ENCODE assay signal across 8 cellular contexts in genomic region chr12:47820631-47821345, GRCh38. TPM values are rescaled to one million over a fixed set of nuclear protein-coding genes. Genes with fewer than 3 reads are reported as not detected.
DNase-seq lines count a peak whose midpoint lies in the region; ATAC-seq and TF ChIP-seq lines count a peak whose summit lies in the region.

No MANE protein-coding gene starts in this region.

- CTCF ChIA-PET in PC-9 (lab: Charles Lee): interaction anchor here (1.0 to 1.1 kb wide), 2 partner anchors 8 to 17 kb away, joined by 3 to 5 read pairs; no protein-coding TSS in a partner anchor

- H3K27me3 ChIP-seq in PC-9 (ENCODE audit: insufficient read depth, low read depth): no peaks in the 10 kb centered on the region
- H3K27me3 ChIP-seq in colonic mucosa: no peaks in the 10 kb centered on the region
- H3K27me3 ChIP-seq in stomach smooth muscle (ENCODE audit: control insufficient read depth in 1 of 2, insufficient read depth in 2 of 2, low read length in 2 of 2): no peaks in the 10 kb centered on the region

- DNase-seq in GOT3 (lab: John Stamatoyannopoulos, UW) (peak; percentile 56), PC-9 (peak; percentile 88 to 92), colonic mucosa (peak; percentile 69), left lobe of liver (ENCODE audit: low spot score) (peak; percentile 56), hippocampal formation (lab: John Stamatoyannopoulos, UW) (no peak)

- H3K9me3 ChIP-seq in PC-9 (ENCODE audit: insufficient read depth, low read depth): no peaks in the 10 kb centered on the region
- H3K9me3 ChIP-seq in colonic mucosa: no peaks in the 10 kb centered on the region
- no peaks in the 10 kb centered on the region for H3K9me3 ChIP-seq in stomach smooth muscle (ENCODE audit: control insufficient read depth in 2 of 2, low read length in 2 of 2)

- peaks cover 42% of the 10 kb centered on the region for H3F3A ChIP-seq in PC-9 (ENCODE audit: insufficient read depth, low read depth)

- H4K20me1 ChIP-seq in PC-9 (ENCODE audit: insufficient read depth): no peaks in the 10 kb centered on the region; the same call in 1 of the 2 replicates

- BruUV-seq in PC-9 (replicated peaks; lab: Mats Ljungman, UMichigan): TSS peak; percentile 77

- ATAC-seq in left lobe of liver (peak; percentile 35), GM18861 (IDR thresholded peaks at IDR 0.05; ENCODE audit: unreplicated experiment) (no peak), GM18867 (IDR thresholded peaks at IDR 0.05; ENCODE audit: unreplicated experiment) (no peak)

- H3K9ac ChIP-seq in colonic mucosa (ENCODE audit: low read depth in 2 of 2, low read length in 2 of 2) (peak overlapping the region; percentile 92 to 97), stomach smooth muscle (ENCODE audit: low read length in 2 of 2) (peak overlapping the region; percentile 92 to 99)

- H3K79me2 ChIP-seq in PC-9 (ENCODE audit: low read depth): peaks cover 40% of the 10 kb centered on the region

- POLR2A ChIA-PET in PC-9 (lab: Charles Lee; ENCODE audit: unreplicated experiment): interaction anchor here (0.7 to 1.4 kb wide), 2 partner anchors 15 to 891 kb away, joined by 10 to 13 read pairs; no protein-coding TSS in a partner anchor

- peak overlapping the region; percentile 80 for H3K27ac ChIP-seq in PC-9
- H3K27ac ChIP-seq in colonic mucosa: peak overlapping the region; percentile 94
- H3K27ac ChIP-seq in stomach smooth muscle (ENCODE audit: low read length): peak overlapping the region; percentile 98

- no peaks in the 10 kb centered on the region for H3K9me2 ChIP-seq in PC-9 (ENCODE audit: insufficient read depth)

- peak overlapping the region; percentile 99 for H3K4me2 ChIP-seq in PC-9

- intact Hi-C loops in PC-9 (cut with micrococcal nuclease; ENCODE audit: unreplicated experiment) (loop anchor here (1.0 to 10.0 kb wide), 3 partner anchors 16 to 546 kb away; no protein-coding TSS in a partner anchor), colonic mucosa (cut with DNase I) (no loop called here)

- H3K4me3 ChIP-seq in PC-9: peak overlapping the region; percentile 95
- peak overlapping the region; percentile 57 for H3K4me3 ChIP-seq in colonic mucosa
- peak overlapping the region; percentile 91 to 93 for H3K4me3 ChIP-seq in stomach smooth muscle (ENCODE audit: low read length in 2 of 2)

- TF ChIP-seq CTCF in PC-9 (conservative IDR thresholded peaks at IDR 0.05) (no peak), colonic mucosa (IDR thresholded peaks at IDR 0.05) (no peak)

- H2AFZ ChIP-seq in PC-9: peak overlapping the region; percentile 82

- H3K36me3 ChIP-seq in PC-9 (ENCODE audit: low read depth) (no peaks in the 10 kb centered on the region), colonic mucosa (no peaks in the 10 kb centered on the region), stomach smooth muscle (ENCODE audit: control insufficient read depth in 2 of 2, insufficient read depth in 2 of 2, low read length in 2 of 2) (no peaks in the 10 kb centered on the region)

- peaks cover 77% of the 10 kb centered on the region for H3K4me1 ChIP-seq in PC-9 (replicated peaks; ENCODE audit: insufficient read depth)
- peaks cover 4% of the 10 kb centered on the region for H3K4me1 ChIP-seq in colonic mucosa
- peaks cover 78% of the 10 kb centered on the region for H3K4me1 ChIP-seq in stomach smooth muscle (ENCODE audit: control insufficient read depth, insufficient read depth, low read length)

RNA-seq across cellular contexts. Expression of gene HDAC7, which starts 1.1 kb away (rescaled TPM):
- total RNA-seq in PC-9 (2021) (106 and 114 TPM in 2 replicates), colonic mucosa (10 to 100 TPM; 27.3 to 29.7 TPM), left lobe of liver (8.1 TPM)

RNA-seq across cellular contexts. Expression of gene SLC48A1, which starts 47.8 kb away (rescaled TPM):
- 76.4 and 108 TPM in 2 replicates for total RNA-seq in PC-9 (2021)
- 10 to 100 TPM; 12.2 to 17.9 TPM for total RNA-seq in colonic mucosa
- total RNA-seq in left lobe of liver: 14.1 TPM

Comparison
In these comparisons a context has a peak if more than half of its experiments do, and no peak if none do; other contexts are left out.
1. DNase-seq: peak in GOT3 (single experiment), PC-9 (2 of 2), colonic mucosa (single experiment) and left lobe of liver (single experiment); none in hippocampal formation (0 of 2).
2. Peak in every context shown above with its lines, with median percentiles within 50 percentile points of each other: H3K27ac ChIP-seq and H3K4me3 ChIP-seq.